In genomic region chr11:46436113-46436512, GRCh38 we compare ENCODE assay signal across 26 cellular contexts. TPM values are rescaled to one million over a fixed set of nuclear protein-coding genes. Genes with fewer than 3 reads are reported as not detected.
"Had no signal": no experiment of that assay in that cellular context is flagged by ENCODE, and none has a peak within 500 bp of the region (broad histone marks: within the 10 kb centered on the region; RNA-seq: fewer than 3 reads in every experiment).

No MANE protein-coding gene starts in this region.

- H3K4me1 Mint-ChIP-seq: immature natural killer cell; stimulated activated naive B cell treated with anti-CD40 and anti-IgM and Interleukin-4, amounts not matched to agents 10 μg/mL and 1 μg/mL and 100 μg/mL, for 72 hours had no signal

- H3K4me2 ChIP-seq: smooth muscle cell had no signal

- DNase-seq: activated CD4-positive, alpha-beta memory T cell treated with anti-CD3 and anti-CD28 coated beads for 36 hours; activated CD4-positive, alpha-beta T cell treated with anti-CD3 and anti-CD28 coated beads for 48 hours; activated effector memory CD4-positive, alpha-beta T cell treated with Interleukin-2 at 50 U/mL for 16 hours; activated naive CD4-positive, alpha-beta T cell treated with anti-CD3 and anti-CD28 coated beads for 36 hours; activated T-cell treated with anti-CD3 and anti-CD28 coated beads, Interleukin-2, amount 50 U/mL, for 48 hours; amygdala; colonic mucosa; foreskin fibroblast; immature natural killer cell; left lung; naive thymus-derived CD4-positive, alpha-beta T cell; occipital lobe; sigmoid colon; stimulated activated CD4-positive, alpha-beta T cell treated with anti-CD3 and anti-CD28 coated beads, Interleukin-15, amount 100 ng/mL, for 24 hours; stimulated activated naive B cell treated with anti-CD40 and anti-IgM and Interleukin-4, amounts not matched to agents 10 μg/mL and 1 μg/mL and 100 μg/mL, for 72 hours; trophoblast cell had no signal

- H3K27ac Mint-ChIP-seq: activated CD4-positive, alpha-beta memory T cell treated with anti-CD3 and anti-CD28 coated beads for 36 hours; activated naive CD4-positive, alpha-beta T cell treated with anti-CD3 and anti-CD28 coated beads for 36 hours; immature natural killer cell; naive thymus-derived CD4-positive, alpha-beta T cell; stimulated activated naive B cell treated with anti-CD40 and anti-IgM and Interleukin-4, amounts not matched to agents 10 μg/mL and 1 μg/mL and 100 μg/mL, for 72 hours had no signal

- H3K36me3 ChIP-seq: colonic mucosa had no signal

- H3K9me3 Mint-ChIP-seq: activated CD4-positive, alpha-beta memory T cell treated with anti-CD3 and anti-CD28 coated beads for 36 hours; activated naive CD4-positive, alpha-beta T cell treated with anti-CD3 and anti-CD28 coated beads for 36 hours; immature natural killer cell; naive thymus-derived CD4-positive, alpha-beta T cell; neural crest cell; stimulated activated naive B cell treated with anti-CD40 and anti-IgM and Interleukin-4, amounts not matched to agents 10 μg/mL and 1 μg/mL and 100 μg/mL, for 72 hours had no signal

- H3K4me1 ChIP-seq: colonic mucosa, left lung, sigmoid colon, vagina had no signal

- ATAC-seq: left lung; naive thymus-derived CD4-positive, alpha-beta T cell; stimulated activated naive B cell treated with anti-CD40 and anti-IgM and Interleukin-4, amounts not matched to agents 10 μg/mL and 1 μg/mL and 100 μg/mL, for 72 hours had no signal

- H3K9me3 ChIP-seq: colonic mucosa, left lung, sigmoid colon, vagina had no signal

- H3K27me3 ChIP-seq: colonic mucosa, left lung, sigmoid colon, vagina had no signal

- H3K27me3 Mint-ChIP-seq: activated CD4-positive, alpha-beta memory T cell treated with anti-CD3 and anti-CD28 coated beads for 36 hours; naive thymus-derived CD4-positive, alpha-beta T cell; stimulated activated naive B cell treated with anti-CD40 and anti-IgM and Interleukin-4, amounts not matched to agents 10 μg/mL and 1 μg/mL and 100 μg/mL, for 72 hours had no signal

- H3K27ac ChIP-seq: colonic mucosa, epithelial cell of prostate, left lung, sigmoid colon, vagina had no signal

- H3K4me3 ChIP-seq: colonic mucosa, left lung, lung, sigmoid colon, smooth muscle cell, vagina had no signal

- H3K4me3 Mint-ChIP-seq: activated CD4-positive, alpha-beta memory T cell treated with anti-CD3 and anti-CD28 coated beads for 36 hours; activated naive CD4-positive, alpha-beta T cell treated with anti-CD3 and anti-CD28 coated beads for 36 hours; immature natural killer cell; naive thymus-derived CD4-positive, alpha-beta T cell; neural crest cell; stimulated activated naive B cell treated with anti-CD40 and anti-IgM and Interleukin-4, amounts not matched to agents 10 μg/mL and 1 μg/mL and 100 μg/mL, for 72 hours had no signal

RNA-seq across cellular contexts. Expression of gene CHRM4, which starts 44.5 kb away (rescaled TPM):
- total RNA-seq: activated CD4-positive, alpha-beta memory T cell treated with anti-CD3 and anti-CD28 coated beads for 36 hours; activated naive CD4-positive, alpha-beta T cell treated with anti-CD3 and anti-CD28 coated beads for 36 hours; bronchial epithelial cell; fibroblast of lung; left lung; mesenteric fat pad; posterior vena cava; renal cortical epithelial cell; vagina had no signal
